Comparison of ENCODE assay signal across 9 cellular contexts in genomic region chr12:50112456-50113218, GRCh38. TPM values are rescaled to one million over a fixed set of nuclear protein-coding genes. Genes with fewer than 3 reads are reported as not detected.
DNase-seq lines count a peak whose midpoint lies in the region; TF ChIP-seq lines count a peak whose summit lies in the region.
"Had no signal": no experiment of that assay in that cellular context is flagged by ENCODE, and none has a peak within 500 bp of the region (broad histone marks: within the 10 kb centered on the region; RNA-seq: fewer than 3 reads in every experiment).

No MANE protein-coding gene starts in this region.

- H3K27me3 ChIP-seq in kidney epithelial cell (ENCODE audit: control insufficient read depth, insufficient read depth, low read length) (no peaks in the 10 kb centered on the region), stomach smooth muscle (ENCODE audit: control insufficient read depth in 1 of 2, insufficient read depth in 2 of 2, low read length in 2 of 2) (no peaks in the 10 kb centered on the region)

- H3K36me3 ChIP-seq in kidney epithelial cell (ENCODE audit: control insufficient read depth, insufficient read depth, low read length) (peaks cover 1% of the 10 kb centered on the region), stomach smooth muscle (ENCODE audit: control insufficient read depth in 2 of 2, insufficient read depth in 2 of 2, low read length in 2 of 2) (peaks cover 3 to 8% of the 10 kb centered on the region in 2 donors)

- in situ Hi-C loops in astrocyte of the spinal cord (cut with HindIII; ENCODE audit: low sequenced_read_pairs) = no loop called here

- peaks cover 48% of the 10 kb centered on the region for H3K4me1 ChIP-seq in stomach smooth muscle (ENCODE audit: control insufficient read depth, insufficient read depth, low read length)

- peak overlapping the region; percentile 100 for H3K27ac ChIP-seq in stomach smooth muscle (ENCODE audit: low read length)

- DNase-seq in A172 (ENCODE audit: low spot score) = peak; percentile 52
- no peak for DNase-seq in GM12865 (ENCODE audit: low read depth)
- DNase-seq in NCI-H82 (lab: John Stamatoyannopoulos, UW) = peak; percentile 88
- DNase-seq in astrocyte of the spinal cord (ENCODE audit: low read depth, low spot score) = no peak
- no peak for DNase-seq in kidney epithelial cell (ENCODE audit: low read depth)
- no peak for DNase-seq in NCI-H1048 (lab: John Stamatoyannopoulos, UW)
- DNase-seq in iPS-NIHi11 (ENCODE audit: low spot score) = no peak

- no peaks in the 10 kb centered on the region for H3K9me3 ChIP-seq in stomach smooth muscle (ENCODE audit: control insufficient read depth in 2 of 2, low read length in 2 of 2)

- H3K4me3 ChIP-seq in GM12865 (ENCODE audit: low read depth, low read length) = peak overlapping the region; percentile 74
- peak overlapping the region; percentile 95 for H3K4me3 ChIP-seq in astrocyte of the spinal cord (ENCODE audit: low read depth, low read length)
- H3K4me3 ChIP-seq in kidney epithelial cell (ENCODE audit: low read depth, low read length) = peak overlapping the region; percentile 91
- H3K4me3 ChIP-seq in stomach smooth muscle (ENCODE audit: low read length in 2 of 2) = peak overlapping the region; percentile 92 to 100

- peak overlapping the region; percentile 94 to 99 for H3K9ac ChIP-seq in stomach smooth muscle (ENCODE audit: low read length in 2 of 2)

- TF ChIP-seq CTCF in GM12865 (IDR thresholded peaks at IDR 0.05; ENCODE audit: insufficient read depth, low read depth, low read length, missing control alignments) = no peak
- TF ChIP-seq CTCF in astrocyte of the spinal cord (IDR thresholded peaks at IDR 0.05; ENCODE audit: low read depth, low read length) = no peak
- no peak for TF ChIP-seq CTCF in kidney epithelial cell (IDR thresholded peaks at IDR 0.05; ENCODE audit: insufficient read depth, low read length, poor library complexity, severe bottlenecking)

RNA-seq across cellular contexts. Expression of gene COX14, which starts 0.6 kb away (rescaled TPM):
- 49.7 and 76.4 TPM in 2 replicates for total RNA-seq in A172 (2014; rRNA removed; shearing (Covaris generic))
- 35.5 and 53.7 TPM in 2 replicates for total RNA-seq in kidney epithelial cell

RNA-seq across cellular contexts. Expression of gene GPD1, which starts 8.8 kb away (rescaled TPM):
- 0.29 and 3.8 TPM in 2 replicates for total RNA-seq in A172 (2014; rRNA removed; shearing (Covaris generic))
- 0.04 and 0.14 TPM in 2 replicates for total RNA-seq in kidney epithelial cell
- total RNA-seq: pulmonary artery endothelial cell had no signal

RNA-seq across cellular contexts. Expression of gene SMARCD1, which starts 27.5 kb away (rescaled TPM):
- 57.4 and 93.9 TPM in 2 replicates for total RNA-seq in A172 (2014; rRNA removed; shearing (Covaris generic))
- 133 and 165 TPM in 2 replicates for total RNA-seq in kidney epithelial cell

RNA-seq across cellular contexts. Expression of gene CERS5, which starts 54.5 kb away (rescaled TPM):
- total RNA-seq in A172 (2014; rRNA removed; shearing (Covaris generic)) = 18.9 and 19.2 TPM in 2 replicates
- 40.3 and 40.9 TPM in 2 replicates for total RNA-seq in kidney epithelial cell

RNA-seq across cellular contexts. Expression of gene ASIC1, which starts 55.2 kb away (rescaled TPM):
- 1.6 and 3.3 TPM in 2 replicates for total RNA-seq in A172 (2014; rRNA removed; shearing (Covaris generic))
- 0.75 and 3.6 TPM in 2 replicates for total RNA-seq in kidney epithelial cell

Comparison
In these comparisons a context has a peak if more than half of its experiments do, and no peak if none do; other contexts are left out.
1. DNase-seq: peak in A172 (single experiment) and NCI-H82 (single experiment); none in GM12865 (single experiment), astrocyte of the spinal cord (single experiment), kidney epithelial cell (single experiment), NCI-H1048 (single experiment) and iPS-NIHi11 (single experiment).
2. Peak in every context shown above with its lines, with median percentiles within 50 percentile points of each other: H3K4me3 ChIP-seq.